Comparison of ENCODE assay signal across 1 cellular context in genomic region chr5:66144074-66144798, GRCh38.
TF ChIP-seq lines count a peak whose summit lies in the region.

Gene SREK1 (plus strand): TSS chr5:66144300. CDS start chr5:66144377, 77 bp downstream.

TF ChIP-seq in HEK293, 187 proteins besides CTCF, POLR2A, EP300 and RAD21 (continued from another document and continues in another):
- TF ChIP-seq ZNF449 (tag by site-specific recombination; IDR thresholded peaks at IDR 0.05): 0 out of 2 replicates have a peak, but pooled peaks have one; percentile 17
- no peak for TF ChIP-seq KLF16 (tag by site-specific recombination; IDR thresholded peaks at IDR 0.05)
- 0 out of 2 replicates have a peak, but pooled peaks have one; percentile 19 for TF ChIP-seq ZNF785 (tag by site-specific recombination; IDR thresholded peaks at IDR 0.05)
- TF ChIP-seq REPIN1 (tag by site-specific recombination; IDR thresholded peaks at IDR 0.05; ENCODE audit: low read depth): no peak
- TF ChIP-seq ZBTB10 (tag by site-specific recombination; IDR thresholded peaks at IDR 0.05): peak; percentile 63
- TF ChIP-seq ZNF843 (tag by site-specific recombination; IDR thresholded peaks at IDR 0.05): peak; percentile 52; the same call in 1 of the 2 replicates
- peak; percentile 82 for TF ChIP-seq ZXDB (tag by site-specific recombination; IDR thresholded peaks at IDR 0.05)
- TF ChIP-seq ZNF621 (tag by site-specific recombination; IDR thresholded peaks at IDR 0.05): no peak
- TF ChIP-seq ZNF324 (tag by site-specific recombination; IDR thresholded peaks at IDR 0.05): peak; percentile 51; the same call in 1 of the 2 replicates
- TF ChIP-seq WT1 (tag by site-specific recombination; IDR thresholded peaks at IDR 0.05): peak; percentile 62
- 0 out of 2 replicates have a peak, but pooled peaks have one; percentile 48 for TF ChIP-seq GLI4 (tag by site-specific recombination; IDR thresholded peaks at IDR 0.05)
- no peak for TF ChIP-seq ZBTB49 (tag by site-specific recombination; IDR thresholded peaks at IDR 0.05; ENCODE audit: low read depth)
- TF ChIP-seq YY1 (tag by site-specific recombination; IDR thresholded peaks at IDR 0.05): peak; percentile 97
- peak; percentile 85 for TF ChIP-seq ZBTB17 (tag by site-specific recombination; IDR thresholded peaks at IDR 0.05)
- TF ChIP-seq PRDM1 (tag by site-specific recombination; IDR thresholded peaks at IDR 0.05): peak; percentile 78
- TF ChIP-seq ZNF76 (tag by site-specific recombination; IDR thresholded peaks at IDR 0.05; ENCODE audit: borderline replicate concordance, low read depth): peak; percentile 80
- no peak for TF ChIP-seq ZNF48 (tag by site-specific recombination; IDR thresholded peaks at IDR 0.05)
- peak; percentile 59 for TF ChIP-seq ZNF639 (tag by site-specific recombination; IDR thresholded peaks at IDR 0.05)
- TF ChIP-seq MEIS1 (CRISPR knock-in tag; IDR thresholded peaks at IDR 0.05; ENCODE audit: borderline replicate concordance): no peak
- TF ChIP-seq ZNF530 (tag by site-specific recombination; IDR thresholded peaks at IDR 0.05; ENCODE audit: low read depth): no peak
- peak; percentile 46; the same call in 1 of the 2 replicates for TF ChIP-seq KLF10 (tag by site-specific recombination; IDR thresholded peaks at IDR 0.05)
- TF ChIP-seq ZNF146 (tag by site-specific recombination; IDR thresholded peaks at IDR 0.05): no peak
- 0 out of 2 replicates have a peak, but pooled peaks have one; percentile 12 for TF ChIP-seq EGR2 (tag by site-specific recombination; IDR thresholded peaks at IDR 0.05; ENCODE audit: low read depth)
- peak; percentile 56 for TF ChIP-seq ZSCAN4 (tag by site-specific recombination; IDR thresholded peaks at IDR 0.05)
- TF ChIP-seq PRDM4 (tag by site-specific recombination; IDR thresholded peaks at IDR 0.05): peak; percentile 28; the same call in 1 of the 2 replicates
- 0 out of 2 replicates have a peak, but pooled peaks have one; percentile 11 for TF ChIP-seq REST (tag by site-specific recombination; IDR thresholded peaks at IDR 0.05)
- TF ChIP-seq PATZ1 (tag by site-specific recombination; IDR thresholded peaks at IDR 0.05): peak; percentile 87
- peak; percentile 96 for TF ChIP-seq HIC1 (tag by site-specific recombination; IDR thresholded peaks at IDR 0.05)
- TF ChIP-seq ZNF658 (tag by site-specific recombination; IDR thresholded peaks at IDR 0.05): no peak
- no peak for TF ChIP-seq ZNF513 (tag by site-specific recombination; IDR thresholded peaks at IDR 0.05)
